Comparison of ENCODE assay signal across 30 cellular contexts in genomic region chr1:87810166-87810565, GRCh38.
"Had no signal": no experiment of that assay in that cellular context is flagged by ENCODE, and none has a peak within 500 bp of the region (broad histone marks: within the 10 kb centered on the region; RNA-seq: fewer than 3 reads in every experiment).

No MANE protein-coding gene starts in this region.

- H3K4me1 ChIP-seq: adrenal gland, breast epithelium, colonic mucosa had no signal

- H3K36me3 ChIP-seq: adrenal gland, breast epithelium, cardiac muscle cell, colonic mucosa, esophagus squamous epithelium, gastroesophageal sphincter had no signal

- H3K27me3 ChIP-seq: adrenal gland, breast epithelium, cardiac muscle cell, colonic mucosa, esophagus squamous epithelium, gastroesophageal sphincter had no signal

- H3K27ac ChIP-seq: adrenal gland, breast epithelium, cardiac muscle cell, colonic mucosa, epithelial cell of prostate, esophagus squamous epithelium, gastroesophageal sphincter had no signal

- ATAC-seq: activated CD4-positive, alpha-beta T cell treated with anti-CD3 and anti-CD28 coated beads for 36 hours; activated CD8-positive, alpha-beta memory T cell treated with anti-CD3 and anti-CD28 coated beads, Interleukin-2, amount 10 ng/mL, durations not matched to agents 7 days and 5 days; activated CD8-positive, alpha-beta T cell treated with anti-CD3 and anti-CD28 coated beads, Interleukin-2, amount 10 ng/mL, durations not matched to agents 7 days and 5 days; activated naive CD8-positive, alpha-beta T cell treated with anti-CD3 and anti-CD28 coated beads, Interleukin-2, amount 50 U/mL, for 24 hours; gastroesophageal sphincter; T-helper 17 cell had no signal

- DNase-seq: activated CD4-positive, alpha-beta memory T cell treated with anti-CD3 and anti-CD28 coated beads for 36 hours; activated CD4-positive, alpha-beta T cell treated with anti-CD3 and anti-CD28 coated beads for 36 hours; activated CD4-positive, alpha-beta T cell treated with anti-CD3 and anti-CD28 coated beads, Interleukin-2, amount 10 ng/mL, durations not matched to agents 24 days and 14 days; activated CD4-positive, CD25-positive, alpha-beta regulatory T cell; activated CD4-positive, CD25-positive, alpha-beta regulatory T cell treated with anti-CD3 and anti-CD28 coated beads, Interleukin-2, amount 50 U/mL, for 72 hours; activated CD8-positive, alpha-beta memory T cell treated with anti-CD3 and anti-CD28 coated beads, Interleukin-2, amount 10 ng/mL, durations not matched to agents 7 days and 5 days; activated CD8-positive, alpha-beta memory T cell treated with anti-CD3 and anti-CD28 coated beads, Interleukin-2, amount 50 U/mL, for 4 hours; activated CD8-positive, alpha-beta T cell treated with anti-CD3 and anti-CD28 coated beads, Interleukin-2, amount 10 ng/mL, durations not matched to agents 7 days and 5 days; activated effector memory CD4-positive, alpha-beta T cell treated with anti-CD3 and anti-CD28 coated beads, Interleukin-2, amount 50 U/mL, for 16 hours; activated naive CD4-positive, alpha-beta T cell treated with anti-CD3 and anti-CD28 coated beads for 36 hours; activated naive CD8-positive, alpha-beta T cell treated with anti-CD3 and anti-CD28 coated beads for 36 hours; activated naive CD8-positive, alpha-beta T cell treated with anti-CD3 and anti-CD28 coated beads, Interleukin-2, amount 50 U/mL, for 24 hours; activated T-cell treated with anti-CD3 and anti-CD28 coated beads, Interleukin-2, amount 50 U/mL, for 1 hour; activated T-cell treated with anti-CD3 and anti-CD28 coated beads, Interleukin-2, amount 50 U/mL, for 48 hours; adrenal gland; amygdala; aorta; central memory CD4-positive, alpha-beta T cell; cerebellar nuclear complex; colonic mucosa; effector CD8-positive, alpha-beta T cell; esophagus squamous epithelium; foreskin melanocyte; head of caudate nucleus; T-helper 17 cell; T1000 had no signal

- H3K9me3 ChIP-seq: adrenal gland, breast epithelium, colonic mucosa, esophagus squamous epithelium, gastroesophageal sphincter had no signal

- H3K4me3 ChIP-seq: adrenal gland, breast epithelium, cardiac muscle cell, colonic mucosa, esophagus squamous epithelium, gastroesophageal sphincter had no signal
